18 cellular contexts compared by ENCODE assay signal in the genomic region with DNA sequence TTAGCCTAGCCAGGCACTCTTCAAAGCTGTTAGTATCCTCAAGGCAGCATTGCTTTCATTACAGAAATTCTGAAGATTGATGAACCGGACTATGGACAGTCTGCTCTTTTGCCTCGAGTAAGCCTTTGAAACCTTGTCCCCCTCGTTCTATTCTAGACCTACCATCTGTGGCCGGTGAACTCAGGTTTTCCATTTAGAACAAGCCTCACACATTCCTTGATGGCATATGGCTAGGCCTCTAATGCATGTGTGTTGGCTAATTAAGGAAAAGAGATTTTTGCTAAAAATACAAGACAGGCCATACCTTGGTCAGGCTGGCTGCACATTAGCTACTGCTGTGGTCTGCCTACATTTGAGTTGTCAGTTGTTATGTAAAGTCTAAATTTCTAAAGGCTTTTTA.
DNase-seq lines count a peak whose midpoint lies in the region; ATAC-seq and TF ChIP-seq lines count a peak whose summit lies in the region.
"Had no signal": no experiment of that assay in that cellular context is flagged by ENCODE, and none has a peak within 500 bp of the region (broad histone marks: within the 10 kb centered on the region; RNA-seq: fewer than 3 reads in every experiment).

No MANE protein-coding gene starts in this region.

- TF ChIP-seq CTCF in heart right ventricle (IDR thresholded peaks at IDR 0.05) (no peak), mesothelial cell of epicardium (IDR thresholded peaks at IDR 0.05; ENCODE audit: unreplicated experiment) (no peak)

- H3K27ac Mint-ChIP-seq in mesothelial cell of epicardium = peak overlapping the region; percentile 45

- H3K36me3 Mint-ChIP-seq in mesothelial cell of epicardium = peaks cover 23% of the 10 kb centered on the region

- H3K9me3 ChIP-seq in heart right ventricle = no peaks in the 10 kb centered on the region
- H3K9me3 ChIP-seq: A549, MG63, Peyer's patch had no signal

- H3K27me3 ChIP-seq in heart right ventricle = no peaks in the 10 kb centered on the region
- H3K27me3 ChIP-seq: MG63, Peyer's patch had no signal

- ATAC-seq in heart right ventricle (peak in 5 of 8 donors; percentile 16 to 60 (median 49)), Right ventricle myocardium inferior (no peak)
- ATAC-seq: A549, GM12878 had no signal

- intact Hi-C loops in heart right ventricle (cut with DNase I) = no loop called here
- intact Hi-C loops in Right ventricle myocardium inferior (cut with DNase I) = loop anchor here (5.0 kb wide), 3 partner anchors 36 to 119 kb away; no protein-coding TSS in a partner anchor

- no peak for DNase-seq in heart right ventricle
- no peak for DNase-seq in Right ventricle myocardium inferior (ENCODE audit: missing footprints)
- DNase-seq in cerebellar cortex (ENCODE audit: low spot score) = peak; percentile 89
- DNase-seq in mesothelial cell of epicardium (ENCODE audit: low spot score in 2 of 2, unreplicated experiment in 2 of 2) = no peak
- no peak for DNase-seq in NOMO-1 treated with dmso at 0.1 percent for 144 hours (lab: John Stamatoyannopoulos, UW; ENCODE audit: unreplicated experiment)
- no peak for DNase-seq in activated CD4-positive, CD25-positive, alpha-beta regulatory T cell treated with anti-CD3 and anti-CD28 coated beads, Interleukin-2, amount 50 U/mL, for 72 hours
- DNase-seq in NCI-H2196 (lab: John Stamatoyannopoulos, UW; ENCODE audit: unreplicated experiment) = no peak
- DNase-seq: DMS53, H7, MG63, NCI-H1105, NCI-H2029, NCI-H748 treated with DMSO at 0.1 percent for 48 hours, Peyer's patch, SHP77 treated with DMSO at 0.1 percent for 48 hours had no signal

- no peaks in the 10 kb centered on the region for H3K36me3 ChIP-seq in heart right ventricle
- H3K36me3 ChIP-seq: MG63, Peyer's patch had no signal

- no peak overlapping the region for H3K4me3 Mint-ChIP-seq in mesothelial cell of epicardium

- H3K4me1 ChIP-seq in heart right ventricle = peaks cover 12 to 71% (median 45%) of the 10 kb centered on the region in 9 donors

- H3K27ac ChIP-seq in heart right ventricle = peak overlapping the region in 7 of 10 donors; percentile 12 to 83 (median 61)
- H3K27ac ChIP-seq: A549, C4-2B, Peyer's patch had no signal

- H3K4me1 Mint-ChIP-seq in mesothelial cell of epicardium = peaks cover 32% of the 10 kb centered on the region

- no peaks in the 10 kb centered on the region for H3K27me3 Mint-ChIP-seq in mesothelial cell of epicardium (ENCODE audit: low read depth)

- H3K4me3 ChIP-seq in heart right ventricle = peak overlapping the region in 1 of 10 donors; percentile 2
- H3K4me3 ChIP-seq: A549, GM12878, MG63, Peyer's patch had no signal

- whole genome bisulfite sequencing in heart right ventricle, 2 donors = 55 to 76% methylated on average over 4 of the region's 4 CpGs

- no peaks in the 10 kb centered on the region for H3K9me3 Mint-ChIP-seq in mesothelial cell of epicardium
